ENCODE assay signal across 28 cellular contexts in genomic region chr6:133380047-133380446, GRCh38.
"Had no signal": no experiment of that assay in that cellular context is flagged by ENCODE, and none has a peak within 500 bp of the region (broad histone marks: within the 10 kb centered on the region; RNA-seq: fewer than 3 reads in every experiment).

No MANE protein-coding gene starts in this region.

- H3K27me3 ChIP-seq: ascending aorta, cardiac muscle cell had no signal

- H3K4me1 ChIP-seq: ascending aorta had no signal

- H3K36me3 ChIP-seq: ascending aorta, cardiac muscle cell had no signal

- DNase-seq: activated B cell treated with CpG ODN at 0.5 μM for 24 hours; activated CD4-positive, alpha-beta memory T cell treated with anti-CD3 and anti-CD28 coated beads, Interleukin-2, amount 10 ng/mL, durations not matched to agents 7 days and 5 days; activated CD4-positive, alpha-beta T cell treated with anti-CD3 and anti-CD28 coated beads for 4 hours; activated CD4-positive, alpha-beta T cell treated with anti-CD3 and anti-CD28 coated beads, Interleukin-2, amount 10 ng/mL, durations not matched to agents 24 days and 14 days; activated CD4-positive, alpha-beta T cell treated with anti-CD3 and anti-CD28 coated beads, Interleukin-2, amount 50 U/mL, for 48 hours; activated CD4-positive, CD25-positive, alpha-beta regulatory T cell treated with anti-CD3 and anti-CD28 coated beads, Interleukin-2, amount 50 U/mL, for 72 hours; activated CD8-positive, alpha-beta memory T cell treated with anti-CD3 and anti-CD28 coated beads for 24 hours; activated CD8-positive, alpha-beta memory T cell treated with anti-CD3 and anti-CD28 coated beads, Interleukin-2, amount 10 ng/mL, durations not matched to agents 7 days and 5 days; activated CD8-positive, alpha-beta memory T cell treated with anti-CD3 and anti-CD28 coated beads, Interleukin-2, amount 50 U/mL, for 48 hours; activated CD8-positive, alpha-beta T cell treated with anti-CD3 and anti-CD28 coated beads, Interleukin-2, amount 10 ng/mL, durations not matched to agents 7 days and 5 days; activated effector memory CD4-positive, alpha-beta T cell treated with Interleukin-2 at 50 U/mL for 16 hours; activated gamma-delta T cell; activated naive CD4-positive, alpha-beta T cell treated with anti-CD3 and anti-CD28 coated beads, Interleukin-2, amount 10 ng/mL, durations not matched to agents 7 days and 5 days; activated naive CD4-positive, alpha-beta T cell treated with Interleukin-2 at 50 U/mL for 16 hours; activated naive CD8-positive, alpha-beta T cell treated with anti-CD3 and anti-CD28 coated beads, Interleukin-2, amount 10 ng/mL, durations not matched to agents 7 days and 5 days; activated naive CD8-positive, alpha-beta T cell treated with anti-CD3 and anti-CD28 coated beads, Interleukin-2, amount 50 U/mL, for 24 hours; activated T-cell treated with anti-CD3 and anti-CD28 coated beads, Interleukin-2, amount 50 U/mL, for 24 hours; activated T-cell treated with anti-CD3 and anti-CD28 coated beads, Interleukin-2, amount 50 U/mL, for 48 hours; amygdala; anterior cingulate cortex; caudate nucleus; cerebellar nuclear complex; T-helper 1 cell; T-helper 2 cell; T-helper 9 cell had no signal

- H3K4me3 ChIP-seq: ascending aorta, cardiac muscle cell had no signal

- H3K9me3 ChIP-seq: ascending aorta had no signal

- ATAC-seq: activated CD8-positive, alpha-beta memory T cell treated with anti-CD3 and anti-CD28 coated beads, Interleukin-2, amount 10 ng/mL, durations not matched to agents 7 days and 5 days; activated CD8-positive, alpha-beta T cell treated with anti-CD3 and anti-CD28 coated beads, Interleukin-2, amount 10 ng/mL, durations not matched to agents 7 days and 5 days; activated naive CD8-positive, alpha-beta T cell treated with anti-CD3 and anti-CD28 coated beads, Interleukin-2, amount 50 U/mL, for 24 hours had no signal

- H3K27ac ChIP-seq: ascending aorta, cardiac muscle cell, VCaP had no signal
